In the genomic region with DNA sequence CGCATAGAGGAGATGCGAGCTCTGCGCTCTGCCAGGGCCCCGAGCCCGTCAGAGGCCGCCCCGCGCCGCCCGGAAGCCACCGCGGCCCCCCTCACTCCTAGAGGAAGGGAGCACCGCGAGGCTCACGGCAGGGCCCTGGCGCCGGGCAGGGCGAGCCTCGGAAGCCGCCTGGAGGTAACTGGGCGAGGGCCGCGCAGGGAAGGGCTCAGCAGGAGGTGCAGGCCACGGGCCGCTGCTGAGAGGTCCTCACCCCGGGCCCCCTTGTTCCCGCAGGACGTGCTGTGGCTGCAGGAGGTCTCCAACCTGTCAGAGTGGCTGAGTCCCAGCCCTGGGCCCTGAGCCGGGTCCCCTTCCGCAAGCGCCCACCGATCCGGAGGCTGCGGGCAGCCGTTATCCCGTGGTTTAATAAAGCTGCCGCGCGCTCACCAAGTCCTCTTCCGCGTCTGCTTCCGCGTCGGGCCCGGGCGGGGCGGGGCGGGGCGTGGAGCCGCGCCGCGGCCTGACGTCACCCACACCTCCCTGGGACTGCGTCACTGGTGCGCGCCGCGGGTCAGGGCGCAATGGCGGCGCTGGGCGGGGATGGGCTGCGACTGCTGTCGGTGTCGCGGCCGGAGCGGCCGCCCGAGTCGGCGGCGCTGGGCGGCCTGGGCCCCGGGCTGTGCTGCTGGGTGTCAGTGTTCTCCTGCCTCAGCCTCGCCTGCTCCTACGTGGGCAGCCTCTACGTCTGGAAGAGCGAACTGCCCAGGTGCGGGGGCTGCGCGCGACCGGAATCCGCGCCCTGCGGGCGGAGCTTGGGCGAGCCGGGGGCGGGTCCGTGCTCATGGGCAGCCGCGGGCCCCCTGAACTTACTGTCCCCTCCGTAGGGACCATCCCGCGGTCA, we compare ENCODE assay signal across 8 cellular contexts. TPM values are rescaled to one million over a fixed set of nuclear protein-coding genes. Genes with fewer than 3 reads are reported as not detected.
DNase-seq lines count a peak whose midpoint lies in the region; ATAC-seq and TF ChIP-seq lines count a peak whose summit lies in the region.

A gene with protein sequence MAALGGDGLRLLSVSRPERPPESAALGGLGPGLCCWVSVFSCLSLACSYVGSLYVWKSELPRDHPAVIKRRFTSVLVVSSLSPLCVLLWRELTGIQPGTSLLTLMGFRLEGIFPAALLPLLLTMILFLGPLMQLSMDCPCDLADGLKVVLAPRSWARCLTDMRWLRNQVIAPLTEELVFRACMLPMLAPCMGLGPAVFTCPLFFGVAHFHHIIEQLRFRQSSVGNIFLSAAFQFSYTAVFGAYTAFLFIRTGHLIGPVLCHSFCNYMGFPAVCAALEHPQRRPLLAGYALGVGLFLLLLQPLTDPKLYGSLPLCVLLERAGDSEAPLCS (plus strand): TSS at position 546 of the 880 bp plus-strand sequence. CDS start 15 bp downstream, at position 561.

- H3K36me3 Mint-ChIP-seq in CD4-positive, alpha-beta T cell (ENCODE audit: low read depth): peaks cover 53% of the 10 kb centered on the region
- H3K36me3 Mint-ChIP-seq in effector memory CD8-positive, alpha-beta T cell (ENCODE audit: insufficient read depth): peaks cover 35% of the 10 kb centered on the region

- CTCF ChIA-PET in CD4-positive, alpha-beta T cell (lab: Charles Lee): interaction anchor here (1.0 to 2.7 kb wide), 4 partner anchors 9 to 404 kb away, joined by 4 to 8 read pairs (median 6); a partner anchor contains a TSS
- CTCF ChIA-PET in activated CD8-positive, alpha-beta memory T cell treated with anti-CD3 and anti-CD28 coated beads for 36 hours (lab: Charles Lee): interaction anchor here (1.1 to 2.5 kb wide), 6 partner anchors 9 to 164 kb away, joined by 3 to 10 read pairs (median 6); no protein-coding TSS in a partner anchor

- ATAC-seq in CD4-positive, alpha-beta T cell (ENCODE audit: poor library complexity): peak; percentile 82
- ATAC-seq in GM19397 (IDR thresholded peaks at IDR 0.05; ENCODE audit: unreplicated experiment) (peak; percentile 86), HG03571 (IDR thresholded peaks at IDR 0.05; ENCODE audit: unreplicated experiment) (peak; percentile 54)
- ATAC-seq in effector memory CD8-positive, alpha-beta T cell (replicated peaks): peak; percentile 89

- peak within 1 kb of the TSS; percentile 73 for H2BK5ac ChIP-seq in mesendoderm (ENCODE audit: low read length)

- H4K5ac ChIP-seq in mesendoderm (ENCODE audit: low read length): no peak within 1 kb of the TSS

- H3K4me1 ChIP-seq in mesendoderm (ENCODE audit: control insufficient read depth, low read depth, low read length): peaks cover 7% of the 10 kb centered on the region

- no peaks in the 10 kb centered on the region for H3K27me3 Mint-ChIP-seq in CD4-positive, alpha-beta T cell
- H3K27me3 Mint-ChIP-seq in effector memory CD8-positive, alpha-beta T cell: no peaks in the 10 kb centered on the region

- peaks cover 23% of the 10 kb centered on the region for H3K79me1 ChIP-seq in mesendoderm (ENCODE audit: low read length)

- peak; percentile 80 to 93 (median 87) for DNase-seq in CD4-positive, alpha-beta T cell
- DNase-seq in NCI-H82 treated with DMSO at 0.1 percent for 48 hours (lab: John Stamatoyannopoulos, UW; ENCODE audit: unreplicated experiment): peak; percentile 21
- DNase-seq in effector memory CD8-positive, alpha-beta T cell: peak; percentile 83 to 92 (median 89)
- peak; percentile 93 for DNase-seq in mesendoderm
- DNase-seq in stimulated activated CD8-positive, alpha-beta memory T cell treated with anti-CD3 and anti-CD28 coated beads, Interleukin-15, amount 100 ng/mL, for 1 hour (ENCODE audit: low read depth): peak; percentile 77

- peak within 1 kb of the TSS; percentile 89 for H3K4ac ChIP-seq in mesendoderm (ENCODE audit: low read depth, low read length)

- no peaks in the 10 kb centered on the region for H3K9me3 Mint-ChIP-seq in CD4-positive, alpha-beta T cell
- H3K9me3 Mint-ChIP-seq in effector memory CD8-positive, alpha-beta T cell: no peaks in the 10 kb centered on the region

- H3K4me3 Mint-ChIP-seq in CD4-positive, alpha-beta T cell: peak within 1 kb of the TSS; percentile 94
- peak within 1 kb of the TSS; percentile 97 for H3K4me3 Mint-ChIP-seq in effector memory CD8-positive, alpha-beta T cell

- POLR2A ChIA-PET in CD4-positive, alpha-beta T cell (lab: Charles Lee): interaction anchor here (0.8 to 6.0 kb wide), 35 partner anchors 9 to 1721 kb away, joined by 3 to 47 read pairs (median 6); a partner anchor contains a TSS
- POLR2A ChIA-PET in activated CD8-positive, alpha-beta memory T cell treated with anti-CD3 and anti-CD28 coated beads for 36 hours (lab: Charles Lee): interaction anchor here (0.6 to 2.4 kb wide), 8 partner anchors 9 to 226 kb away, joined by 3 to 15 read pairs (median 6); a partner anchor contains a TSS

- intact Hi-C loops in CD4-positive, alpha-beta T cell (cut with DNase I, micrococcal nuclease): loop anchor here (1.0 to 5.0 kb wide), 5 partner anchors 98 to 498 kb away; a partner anchor contains a TSS

- H3K9ac ChIP-seq in mesendoderm (ENCODE audit: low read length): peak within 1 kb of the TSS; percentile 96

- peaks cover 5% of the 10 kb centered on the region for H3K36me3 ChIP-seq in mesendoderm (ENCODE audit: control insufficient read depth, insufficient read depth, low read length)

- peak within 1 kb of the TSS; percentile 95 for H3K18ac ChIP-seq in mesendoderm (ENCODE audit: low read length)

- peak within 1 kb of the TSS; percentile 97 for H3K27ac ChIP-seq in CD4-positive, alpha-beta T cell (ENCODE audit: low read depth, low read length)
- H3K27ac ChIP-seq in mesendoderm (ENCODE audit: low read depth, low read length): peak within 1 kb of the TSS; percentile 87

- H3K4me3 ChIP-seq in mesendoderm (ENCODE audit: low read length): peak within 1 kb of the TSS; percentile 94

- H4K8ac ChIP-seq in mesendoderm (ENCODE audit: low read depth, low read length): peak within 1 kb of the TSS; percentile 91

- H3K27me3 ChIP-seq in CD4-positive, alpha-beta T cell (ENCODE audit: control insufficient read depth, insufficient read depth, low read length): no peaks in the 10 kb centered on the region
- H3K27me3 ChIP-seq in mesendoderm (ENCODE audit: insufficient read depth, low read length, poor library complexity): no peaks in the 10 kb centered on the region

- H2BK15ac ChIP-seq in mesendoderm (replicated peaks; ENCODE audit: low read depth): no peak within 1 kb of the TSS

- no CpG with 5 or more reads among the region's 98 CpGs for WGBS in mesendoderm (ENCODE audit: extremely low coverage, insufficient coverage, low lambda C conversion rate)

- H3K4me2 ChIP-seq in mesendoderm (ENCODE audit: low read length): peak within 1 kb of the TSS; percentile 98

- H2AK5ac ChIP-seq in mesendoderm (ENCODE audit: low read length): peak within 1 kb of the TSS; percentile 45

- H2BK120ac ChIP-seq in mesendoderm (ENCODE audit: low read depth, low read length): peak within 1 kb of the TSS; percentile 31

- H3K79me2 ChIP-seq in mesendoderm (ENCODE audit: control insufficient read depth, insufficient read depth, low read length): peaks cover 21% of the 10 kb centered on the region

- no peaks in the 10 kb centered on the region for H3K9me3 ChIP-seq in CD4-positive, alpha-beta T cell (ENCODE audit: control insufficient read depth, low read length)

- H3K23ac ChIP-seq in mesendoderm (ENCODE audit: low read length): peak within 1 kb of the TSS; percentile 48

- peaks cover 52% of the 10 kb centered on the region for H3K4me1 Mint-ChIP-seq in CD4-positive, alpha-beta T cell (ENCODE audit: low read depth)
- H3K4me1 Mint-ChIP-seq in effector memory CD8-positive, alpha-beta T cell (ENCODE audit: low read depth in 2 of 2): peaks cover 41 to 46% of the 10 kb centered on the region in 2 donors

- no peak for TF ChIP-seq CTCF in CD4-positive, alpha-beta T cell (IDR thresholded peaks at IDR 0.05)

- H3K56ac ChIP-seq in mesendoderm (ENCODE audit: low read length): peak within 1 kb of the TSS; percentile 99

- peak within 1 kb of the TSS; percentile 96 for H3K27ac Mint-ChIP-seq in CD4-positive, alpha-beta T cell
- H3K27ac Mint-ChIP-seq in effector memory CD8-positive, alpha-beta T cell: peak within 1 kb of the TSS; percentile 98

RNA-seq across cellular contexts. Expression of the gene that starts here (rescaled TPM):
- 10 to 100 TPM; 60.1 to 63.0 TPM for total RNA-seq in CD4-positive, alpha-beta T cell
- total RNA-seq in activated CD8-positive, alpha-beta memory T cell treated with anti-CD3 and anti-CD28 coated beads for 36 hours: 10 to 100 TPM; 31.6 to 33.5 TPM
- 30.1 TPM for polyA plus RNA-seq in mesendoderm (2013, experiment 1 of 2)
- polyA plus RNA-seq in mesendoderm (2013, experiment 2 of 2): 29.0 TPM

Comparison
In these comparisons a context has a peak if more than half of its experiments do, and no peak if none do; other contexts are left out.
1. Peak in every context shown above with its lines: DNase-seq, ATAC-seq, H3K4me3 ChIP-seq and H3K27ac ChIP-seq.
2. DNase-seq: peak in every context shown above with its lines; median percentile 93 in mesendoderm; 89 in effector memory CD8-positive, alpha-beta T cell; 87 in CD4-positive, alpha-beta T cell; 77 in stimulated activated CD8-positive, alpha-beta memory T cell treated with anti-CD3 and anti-CD28 coated beads, Interleukin-15, amount 100 ng/mL, for 1 hour; 21 in NCI-H82 treated with DMSO at 0.1 percent for 48 hours.